ENCODE assay signal across 15 cellular contexts in the genomic region with DNA sequence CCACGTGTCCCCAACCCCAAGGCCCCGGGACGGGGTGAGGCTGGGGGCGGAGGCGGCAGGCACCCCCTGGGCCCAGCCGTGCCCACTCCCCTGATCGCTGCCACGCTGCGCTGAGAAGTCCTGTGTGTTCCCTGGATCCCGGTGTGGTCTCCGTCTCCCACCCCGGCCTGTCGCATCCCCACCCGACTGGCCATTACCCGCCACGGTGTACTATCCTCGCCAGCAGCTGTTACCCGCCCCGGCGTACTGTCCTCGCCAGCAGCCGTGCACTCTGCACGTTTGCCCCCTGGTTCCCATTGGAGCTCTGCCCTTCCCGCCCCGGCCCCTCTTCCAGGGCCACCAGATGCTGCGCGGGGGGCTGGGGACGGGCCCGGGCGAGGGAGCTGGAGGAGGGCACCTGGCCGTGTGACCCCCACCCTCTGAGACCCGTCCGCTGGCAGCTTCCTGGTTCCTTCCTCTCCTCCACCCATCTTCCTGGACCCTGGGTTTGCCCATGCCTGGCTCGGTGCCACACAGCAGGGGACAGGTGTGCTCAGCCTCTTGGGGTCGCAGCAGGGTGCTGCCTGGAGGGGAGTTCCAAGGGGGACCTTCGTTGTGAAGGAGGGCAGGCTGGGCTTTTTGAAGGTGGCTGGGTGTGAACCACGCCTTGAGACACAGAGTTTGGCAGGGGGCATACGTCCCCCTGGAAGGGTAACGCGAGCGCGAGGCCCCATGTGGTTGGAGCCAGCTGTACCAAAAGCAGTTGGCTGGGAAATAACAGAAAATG.
DNase-seq lines count a peak whose midpoint lies in the region; ATAC-seq and TF ChIP-seq lines count a peak whose summit lies in the region.
"Had no signal": no experiment of that assay in that cellular context is flagged by ENCODE, and none has a peak within 500 bp of the region (broad histone marks: within the 10 kb centered on the region; RNA-seq: fewer than 3 reads in every experiment).

No MANE protein-coding gene starts in this region.

- peak; percentile 46 for DNase-seq in DMS 273 treated with DMSO at 0.1 percent for 48 hours (lab: John Stamatoyannopoulos, UW)
- peak; percentile 75 for DNase-seq in NCI-H345 (lab: John Stamatoyannopoulos, UW)
- peak; percentile 77 to 84 for DNase-seq in SHP77 (lab: John Stamatoyannopoulos, UW)
- DNase-seq in NCI-H446 (lab: John Stamatoyannopoulos, UW) = no peak
- DNase-seq in NCI-H82 (lab: John Stamatoyannopoulos, UW) = no peak
- no peak for DNase-seq in activated CD8-positive, alpha-beta memory T cell treated with anti-CD3 and anti-CD28 coated beads, Interleukin-2, amount 50 U/mL, for 4 hours
- DNase-seq: Caco-2, DMS53, NCI-H2081 treated with DMSO at 0.1 percent for 48 hours, NCI-H2227 treated with DMSO at 0.1 percent for 48 hours, NCI-H748 treated with DMSO at 0.1 percent for 48 hours, SJCRH30 had no signal

- no peak for TF ChIP-seq CTCF in 22Rv1 (IDR thresholded peaks at IDR 0.05)

- ATAC-seq in GM19351 (IDR thresholded peaks at IDR 0.05; ENCODE audit: unreplicated experiment) = no peak

- H3K27ac ChIP-seq in 22Rv1 = 0 out of 2 replicates have a peak overlapping the region, but pooled peaks have one; percentile 4
- H3K27ac ChIP-seq: HL-60, SJCRH30 had no signal

Comparison
In these comparisons a context has a peak if more than half of its experiments do, and no peak if none do; other contexts are left out.
1. DNase-seq: peak in DMS 273 treated with DMSO at 0.1 percent for 48 hours (single experiment), NCI-H345 (single experiment) and SHP77 (2 of 2); none in NCI-H446 (0 of 2), NCI-H82 (single experiment) and activated CD8-positive, alpha-beta memory T cell treated with anti-CD3 and anti-CD28 coated beads, Interleukin-2, amount 50 U/mL, for 4 hours (single experiment).